In the genomic region with DNA sequence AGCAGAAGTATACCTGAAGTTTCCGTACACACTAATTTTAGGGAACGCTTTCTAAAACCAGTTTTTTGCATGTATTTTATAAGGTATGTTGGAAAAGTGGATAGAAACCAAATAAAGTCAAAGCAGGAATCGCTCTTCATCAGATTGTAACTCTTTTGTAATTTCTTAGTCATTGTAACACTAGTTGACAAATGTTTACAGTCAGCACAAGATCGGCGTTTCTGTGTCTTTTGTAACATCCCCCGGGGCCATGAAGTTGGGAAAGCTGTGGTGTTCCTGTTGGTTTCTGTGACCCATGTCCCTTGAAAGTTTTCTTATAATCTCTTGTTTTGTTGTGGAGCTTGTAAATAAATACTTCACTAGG, we compare ENCODE assay signal across 8 cellular contexts. TPM values are rescaled to one million over a fixed set of nuclear protein-coding genes. Genes with fewer than 3 reads are reported as not detected.
DNase-seq lines count a peak whose midpoint lies in the region; ATAC-seq and TF ChIP-seq lines count a peak whose summit lies in the region.

No MANE protein-coding gene starts in this region.

- H3K4me3 Mint-ChIP-seq in activated CD8-positive, alpha-beta T cell treated with anti-CD3 and anti-CD28 coated beads, Interleukin-2, amount 10 ng/mL, durations not matched to agents 7 days and 5 days = peak overlapping the region; percentile 91

- no peaks in the 10 kb centered on the region for H3K9me3 Mint-ChIP-seq in activated CD8-positive, alpha-beta T cell treated with anti-CD3 and anti-CD28 coated beads, Interleukin-2, amount 10 ng/mL, durations not matched to agents 7 days and 5 days (ENCODE audit: insufficient read depth)

- H3K27me3 Mint-ChIP-seq in activated CD8-positive, alpha-beta T cell treated with anti-CD3 and anti-CD28 coated beads, Interleukin-2, amount 10 ng/mL, durations not matched to agents 7 days and 5 days (ENCODE audit: low read depth) = no peaks in the 10 kb centered on the region

- POLR2A ChIA-PET in activated CD8-positive, alpha-beta T cell treated with anti-CD3 and anti-CD28 coated beads, Interleukin-2, amount 10 ng/mL, durations not matched to agents 7 days and 5 days (lab: Charles Lee) = interaction anchor here (0.8 to 2.0 kb wide), 10 partner anchors 11 to 1427 kb away, joined by 3 to 29 read pairs (median 3); a partner anchor contains a TSS

- peak overlapping the region; percentile 97 for H3K27ac Mint-ChIP-seq in activated CD8-positive, alpha-beta T cell treated with anti-CD3 and anti-CD28 coated beads, Interleukin-2, amount 10 ng/mL, durations not matched to agents 7 days and 5 days

- DNase-seq in Daoy (ENCODE audit: low read depth) (peak; percentile 38), foreskin fibroblast (peak; percentile 60 to 81), pons (ENCODE audit: low spot score) (peak; percentile 52), NCI-H2196 treated with DMSO at 0.1 percent for 48 hours (lab: John Stamatoyannopoulos, UW; ENCODE audit: unreplicated experiment) (no peak)
- DNase-seq in activated CD8-positive, alpha-beta T cell treated with anti-CD3 and anti-CD28 coated beads, Interleukin-2, amount 10 ng/mL, durations not matched to agents 7 days and 5 days = peak; percentile 41
- DNase-seq in effector CD8-positive, alpha-beta T cell (lab: John Stamatoyannopoulos, UW) = no peak

- peaks cover 44% of the 10 kb centered on the region for H3K4me1 Mint-ChIP-seq in activated CD8-positive, alpha-beta T cell treated with anti-CD3 and anti-CD28 coated beads, Interleukin-2, amount 10 ng/mL, durations not matched to agents 7 days and 5 days (ENCODE audit: low read depth)

- TF ChIP-seq CTCF in foreskin fibroblast (IDR thresholded peaks at IDR 0.05; ENCODE audit: low read depth, low read length) = no peak

- peak overlapping the region; percentile 61 to 67 for H3K4me3 ChIP-seq in foreskin fibroblast (ENCODE audit: low read depth in 1 of 2, low read length in 2 of 2)

- ATAC-seq in GM19455 (IDR thresholded peaks at IDR 0.05; ENCODE audit: unreplicated experiment) = peak; percentile 14
- peak; percentile 14 for ATAC-seq in HG03460 (IDR thresholded peaks at IDR 0.05; ENCODE audit: unreplicated experiment)
- ATAC-seq in activated CD8-positive, alpha-beta T cell treated with anti-CD3 and anti-CD28 coated beads, Interleukin-2, amount 10 ng/mL, durations not matched to agents 7 days and 5 days = peak; percentile 15

- CTCF ChIA-PET in activated CD8-positive, alpha-beta T cell treated with anti-CD3 and anti-CD28 coated beads, Interleukin-2, amount 10 ng/mL, durations not matched to agents 7 days and 5 days (lab: Charles Lee) = interaction anchor here (1.0 to 1.8 kb wide), 4 partner anchors 8 to 147 kb away, joined by 4 to 5 read pairs (median 5); a partner anchor contains a TSS

- peaks cover 35% of the 10 kb centered on the region for H3K36me3 Mint-ChIP-seq in activated CD8-positive, alpha-beta T cell treated with anti-CD3 and anti-CD28 coated beads, Interleukin-2, amount 10 ng/mL, durations not matched to agents 7 days and 5 days (ENCODE audit: low read depth)

RNA-seq across cellular contexts. Expression of a gene that starts 0.5 kb away (rescaled TPM):
- 32.9 and 39.1 TPM in 2 replicates for total RNA-seq in Daoy (2014; rRNA removed; shearing (Covaris generic))
- total RNA-seq in activated CD8-positive, alpha-beta T cell treated with anti-CD3 and anti-CD28 coated beads, Interleukin-2, amount 10 ng/mL, durations not matched to agents 7 days and 5 days = 10 to 100 TPM; 62.2 to 70.2 TPM

RNA-seq across cellular contexts. Expression of a gene that starts 28.3 kb away (rescaled TPM):
- total RNA-seq in Daoy (2014; rRNA removed; shearing (Covaris generic)) = 0.57 and 0.83 TPM in 2 replicates
- total RNA-seq in activated CD8-positive, alpha-beta T cell treated with anti-CD3 and anti-CD28 coated beads, Interleukin-2, amount 10 ng/mL, durations not matched to agents 7 days and 5 days = 1 to 10 TPM; 4.4 to 4.9 TPM

Comparison
In these comparisons a context has a peak if more than half of its experiments do, and no peak if none do; other contexts are left out.
1. DNase-seq: peak in Daoy (single experiment), activated CD8-positive, alpha-beta T cell treated with anti-CD3 and anti-CD28 coated beads, Interleukin-2, amount 10 ng/mL, durations not matched to agents 7 days and 5 days (single experiment), foreskin fibroblast (2 of 2) and pons (single experiment); none in effector CD8-positive, alpha-beta T cell (single experiment) and NCI-H2196 treated with DMSO at 0.1 percent for 48 hours (single experiment).
2. Peak in every context shown above with its lines, with median percentiles within 50 percentile points of each other: ATAC-seq.